10 cellular contexts compared by ENCODE assay signal in the genomic region with DNA sequence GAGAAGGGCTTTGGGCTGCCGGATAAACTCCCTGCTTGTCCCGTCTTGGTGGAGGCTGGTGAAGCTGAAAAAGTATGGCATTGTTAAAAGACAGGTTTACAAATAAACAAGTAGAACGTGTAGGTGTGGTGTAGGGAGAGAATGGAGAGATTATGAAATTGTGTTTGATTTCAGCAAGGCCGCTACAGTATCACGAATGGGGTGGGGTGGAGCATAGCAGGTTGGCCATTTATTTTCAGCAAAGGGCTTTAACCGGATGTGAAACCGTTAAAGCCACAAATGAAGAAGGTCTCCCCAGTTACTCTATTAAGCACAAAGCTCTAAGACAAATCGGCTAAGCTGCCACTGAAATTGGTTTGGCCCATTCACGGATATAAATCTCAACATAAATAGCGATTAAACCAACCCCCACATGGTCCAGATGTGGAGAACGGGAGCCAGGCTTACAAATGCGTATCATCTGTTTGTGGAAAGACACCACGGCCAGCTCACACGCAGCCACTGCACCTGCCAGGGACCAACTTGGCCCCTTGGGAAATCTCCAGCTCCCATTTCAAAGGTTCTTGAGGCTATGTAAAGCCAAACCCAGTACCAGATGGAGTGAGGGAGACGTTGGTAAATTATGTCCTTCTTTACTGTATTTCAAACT.
DNase-seq lines count a peak whose midpoint lies in the region; ATAC-seq and TF ChIP-seq lines count a peak whose summit lies in the region.
"Had no signal": no experiment of that assay in that cellular context is flagged by ENCODE, and none has a peak within 500 bp of the region (broad histone marks: within the 10 kb centered on the region; RNA-seq: fewer than 3 reads in every experiment).

No MANE protein-coding gene starts in this region.

- H3K27me3 Mint-ChIP-seq in immature natural killer cell (ENCODE audit: low read depth in 3 of 3): no peaks in the 10 kb centered on the region
- H3K27me3 Mint-ChIP-seq: central memory CD8-positive, alpha-beta T cell had no signal

- H3K36me3 ChIP-seq in thyroid gland: peaks cover 0 to 4% of the 10 kb centered on the region in 2 donors

- no peak overlapping the region for H3K27ac ChIP-seq in thyroid gland
- H3K27ac ChIP-seq: SJSA1 had no signal

- H3K4me1 Mint-ChIP-seq in immature natural killer cell: peaks cover 54 to 79% of the 10 kb centered on the region in 2 donors

- peak overlapping the region in 5 of 6 donors; percentile 4 to 70 (median 38) for H3K27ac Mint-ChIP-seq in immature natural killer cell

- no peak overlapping the region for H3K4me3 ChIP-seq in thyroid gland (replicated peaks in 1 of 3)
- H3K4me3 ChIP-seq: SJSA1 had no signal

- no peak for TF ChIP-seq POLR2A in thyroid gland (IDR thresholded peaks at IDR 0.05)

- peaks cover 17 to 24% of the 10 kb centered on the region in 2 donors for H3K4me1 ChIP-seq in thyroid gland

- no peaks in the 10 kb centered on the region for H3K27me3 ChIP-seq in thyroid gland
- H3K27me3 ChIP-seq: SJSA1 had no signal

- H3K36me3 Mint-ChIP-seq in immature natural killer cell: peaks cover 8 to 29% (median 16%) of the 10 kb centered on the region in 3 donors

- intact Hi-C loops in thyroid gland (cut with DNase I): loop anchor here (10.0 kb wide), 1 partner anchor 68 kb away; no protein-coding TSS in a partner anchor

- 84% methylated on average over 15 of the region's 15 CpGs for WGBS in thyroid gland, 2 donors

- DNase-seq in NCI-H187 (lab: John Stamatoyannopoulos, UW) (peak; percentile 78 to 79), immature natural killer cell (no peak), thyroid gland (no peak)
- no peak for DNase-seq in activated effector memory CD4-positive, alpha-beta T cell treated with Interleukin-2 at 50 U/mL for 16 hours

- ATAC-seq in GM18502 (IDR thresholded peaks at IDR 0.05; ENCODE audit: poor library complexity, unreplicated experiment) (peak; percentile 47), GM21825 (IDR thresholded peaks at IDR 0.05; ENCODE audit: unreplicated experiment) (peak; percentile 48), GM18858 (IDR thresholded peaks at IDR 0.05; ENCODE audit: unreplicated experiment) (no peak), GM18519 (IDR thresholded peaks at IDR 0.05; ENCODE audit: low FRiP score, unreplicated experiment) (no peak)

- no peaks in the 10 kb centered on the region for H3K9me3 Mint-ChIP-seq in immature natural killer cell
- H3K9me3 Mint-ChIP-seq: central memory CD8-positive, alpha-beta T cell had no signal

- peak overlapping the region; percentile 8 to 43 (median 18) for H3K4me3 Mint-ChIP-seq in immature natural killer cell
- H3K4me3 Mint-ChIP-seq: central memory CD8-positive, alpha-beta T cell had no signal

- no peaks in the 10 kb centered on the region for H3K9me3 ChIP-seq in thyroid gland
- H3K9me3 ChIP-seq: SJSA1 had no signal

- TF ChIP-seq CTCF in thyroid gland (IDR thresholded peaks at IDR 0.05): no peak

Comparison
In these comparisons a context has a peak if more than half of its experiments do, and no peak if none do; other contexts are left out.
1. ATAC-seq: peak in GM18502 (single experiment) and GM21825 (single experiment); none in GM18858 (single experiment) and GM18519 (single experiment).
2. DNase-seq: peak in NCI-H187 (2 of 2); none in immature natural killer cell (0 of 3), thyroid gland (0 of 2) and activated effector memory CD4-positive, alpha-beta T cell treated with Interleukin-2 at 50 U/mL for 16 hours (single experiment).